20 cellular contexts compared by ENCODE assay signal in the genomic region with DNA sequence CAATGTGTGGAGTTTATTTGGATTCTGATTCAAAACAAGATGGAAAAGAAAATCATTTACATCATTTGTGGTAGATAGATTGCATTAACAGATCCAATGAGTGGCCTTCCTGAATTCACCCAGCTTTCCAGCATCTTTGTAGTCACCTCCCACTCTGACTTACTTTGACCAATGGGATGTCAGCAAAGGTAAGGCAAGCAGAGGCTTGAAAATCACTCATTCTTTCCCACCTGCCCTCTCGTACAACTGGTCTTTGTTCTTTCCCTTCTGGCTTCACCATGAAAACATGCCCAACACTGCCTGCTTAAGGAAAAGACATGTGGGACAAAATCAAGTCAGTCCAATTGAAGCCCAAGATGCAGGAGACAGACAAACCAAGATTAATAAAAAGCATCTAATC.
"Had no signal": no experiment of that assay in that cellular context is flagged by ENCODE, and none has a peak within 500 bp of the region (broad histone marks: within the 10 kb centered on the region; RNA-seq: fewer than 3 reads in every experiment).

No MANE protein-coding gene starts in this region.

- ATAC-seq: activated CD8-positive, alpha-beta memory T cell treated with anti-CD3 and anti-CD28 coated beads, Interleukin-2, amount 10 ng/mL, durations not matched to agents 7 days and 5 days; activated CD8-positive, alpha-beta T cell treated with anti-CD3 and anti-CD28 coated beads, Interleukin-2, amount 10 ng/mL, durations not matched to agents 7 days and 5 days; right lobe of liver; T-helper 17 cell had no signal

- H3K4me3 ChIP-seq: cardiac muscle cell, colonic mucosa, left ventricle myocardium inferior, ovary, right lobe of liver, tibial nerve had no signal

- H3K36me3 ChIP-seq: cardiac muscle cell, colonic mucosa, left ventricle myocardium inferior, ovary, right lobe of liver, tibial nerve had no signal

- H3K27ac ChIP-seq: cardiac muscle cell, colonic mucosa, left ventricle myocardium inferior, ovary, right lobe of liver, tibial nerve had no signal

- H3K4me1 ChIP-seq: colonic mucosa, right lobe of liver had no signal

- H3K27me3 ChIP-seq: cardiac muscle cell, colonic mucosa, ovary, right lobe of liver, tibial nerve had no signal

- FAIRE-seq: islet of Langerhans had no signal

- DNase-seq: activated CD4-positive, alpha-beta T cell treated with anti-CD3 and anti-CD28 coated beads for 1 hour; activated CD8-positive, alpha-beta memory T cell treated with anti-CD3 and anti-CD28 coated beads, Interleukin-2, amount 10 ng/mL, durations not matched to agents 7 days and 5 days; activated CD8-positive, alpha-beta T cell treated with anti-CD3 and anti-CD28 coated beads, Interleukin-2, amount 10 ng/mL, durations not matched to agents 7 days and 5 days; activated T-cell treated with anti-CD3 and anti-CD28 coated beads, Interleukin-2, amount 50 U/mL, for 48 hours; cerebellar nuclear complex; colonic mucosa; effector CD8-positive, alpha-beta T cell; head of caudate nucleus; hypothalamus; left ventricle myocardium inferior; naive B cell; ovary; right lobe of liver; stimulated activated CD4-positive, alpha-beta T cell treated with anti-CD3 and anti-CD28 coated beads, Interleukin-2, amount 100 ng/mL, for 48 hours; stimulated activated naive CD4-positive, alpha-beta T cell treated with Interleukin-2 at 50 U/mL for 16 hours; T-helper 17 cell; T1000 had no signal

- H3K9me3 ChIP-seq: colonic mucosa, left ventricle myocardium inferior, ovary, right lobe of liver, tibial nerve had no signal
